In genomic region chr10:103504181-103504783, GRCh38 we compare ENCODE assay signal across 1 cellular context.
TF ChIP-seq lines count a peak whose summit lies in the region.

No MANE protein-coding gene starts in this region.

TF ChIP-seq in HepG2, 621 proteins besides CTCF, POLR2A, EP300 and RAD21 (continued from another document):
- TF ChIP-seq, protein P1, sequence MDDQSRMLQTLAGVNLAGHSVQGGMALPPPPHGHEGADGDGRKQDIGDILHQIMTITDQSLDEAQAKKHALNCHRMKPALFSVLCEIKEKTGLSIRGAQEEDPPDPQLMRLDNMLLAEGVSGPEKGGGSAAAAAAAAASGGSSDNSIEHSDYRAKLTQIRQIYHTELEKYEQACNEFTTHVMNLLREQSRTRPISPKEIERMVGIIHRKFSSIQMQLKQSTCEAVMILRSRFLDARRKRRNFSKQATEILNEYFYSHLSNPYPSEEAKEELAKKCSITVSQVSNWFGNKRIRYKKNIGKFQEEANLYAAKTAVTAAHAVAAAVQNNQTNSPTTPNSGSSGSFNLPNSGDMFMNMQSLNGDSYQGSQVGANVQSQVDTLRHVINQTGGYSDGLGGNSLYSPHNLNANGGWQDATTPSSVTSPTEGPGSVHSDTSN (CRISPR knock-in tag; IDR thresholded peaks at IDR 0.05; ENCODE audit: borderline replicate concordance): no peak
- TF ChIP-seq NCOA2 (CRISPR knock-in tag; IDR thresholded peaks at IDR 0.05): peak; percentile 64
- TF ChIP-seq ZNF614 (CRISPR knock-in tag; IDR thresholded peaks at IDR 0.05; ENCODE audit: borderline replicate concordance): peak; percentile 63; the same call in 1 of the 2 replicates
- TF ChIP-seq TARDBP (CRISPR knock-in tag; IDR thresholded peaks at IDR 0.05): peak; percentile 51; the same call in 1 of the 2 replicates
- peak; percentile 11; the same call in 1 of the 2 replicates for TF ChIP-seq NR2F6 (IDR thresholded peaks at IDR 0.05)
- peak; percentile 70 for TF ChIP-seq NR2F6 (CRISPR knock-in tag; IDR thresholded peaks at IDR 0.05)
- no peak for TF ChIP-seq ELK4 (CRISPR knock-in tag; IDR thresholded peaks at IDR 0.05; ENCODE audit: borderline replicate concordance)
- TF ChIP-seq SKIL (CRISPR knock-in tag; IDR thresholded peaks at IDR 0.05; ENCODE audit: borderline replicate concordance): peak; percentile 59
- peak; percentile 88 for TF ChIP-seq FOXO1 (CRISPR knock-in tag; IDR thresholded peaks at IDR 0.05)
- TF ChIP-seq TBX3 (IDR thresholded peaks at IDR 0.05; ENCODE audit: borderline replicate concordance): peak; percentile 82; the same call in 1 of the 2 replicates
- TF ChIP-seq HHEX (CRISPR knock-in tag; IDR thresholded peaks at IDR 0.05): peak; percentile 58; the same call in 1 of the 2 replicates
- no peak for TF ChIP-seq NKX3-1 (CRISPR knock-in tag; IDR thresholded peaks at IDR 0.05)
- peak; percentile 73 for TF ChIP-seq ZNF331 (CRISPR knock-in tag; IDR thresholded peaks at IDR 0.05)
- 0 out of 2 replicates have a peak, but pooled peaks have one; percentile 62 for TF ChIP-seq ZNF800 (CRISPR knock-in tag; IDR thresholded peaks at IDR 0.05)
- 0 out of 2 replicates have a peak, but pooled peaks have one; percentile 42 for TF ChIP-seq ZNF431 (CRISPR knock-in tag; IDR thresholded peaks at IDR 0.05; ENCODE audit: borderline replicate concordance, low read depth)
- TF ChIP-seq, protein P2, sequence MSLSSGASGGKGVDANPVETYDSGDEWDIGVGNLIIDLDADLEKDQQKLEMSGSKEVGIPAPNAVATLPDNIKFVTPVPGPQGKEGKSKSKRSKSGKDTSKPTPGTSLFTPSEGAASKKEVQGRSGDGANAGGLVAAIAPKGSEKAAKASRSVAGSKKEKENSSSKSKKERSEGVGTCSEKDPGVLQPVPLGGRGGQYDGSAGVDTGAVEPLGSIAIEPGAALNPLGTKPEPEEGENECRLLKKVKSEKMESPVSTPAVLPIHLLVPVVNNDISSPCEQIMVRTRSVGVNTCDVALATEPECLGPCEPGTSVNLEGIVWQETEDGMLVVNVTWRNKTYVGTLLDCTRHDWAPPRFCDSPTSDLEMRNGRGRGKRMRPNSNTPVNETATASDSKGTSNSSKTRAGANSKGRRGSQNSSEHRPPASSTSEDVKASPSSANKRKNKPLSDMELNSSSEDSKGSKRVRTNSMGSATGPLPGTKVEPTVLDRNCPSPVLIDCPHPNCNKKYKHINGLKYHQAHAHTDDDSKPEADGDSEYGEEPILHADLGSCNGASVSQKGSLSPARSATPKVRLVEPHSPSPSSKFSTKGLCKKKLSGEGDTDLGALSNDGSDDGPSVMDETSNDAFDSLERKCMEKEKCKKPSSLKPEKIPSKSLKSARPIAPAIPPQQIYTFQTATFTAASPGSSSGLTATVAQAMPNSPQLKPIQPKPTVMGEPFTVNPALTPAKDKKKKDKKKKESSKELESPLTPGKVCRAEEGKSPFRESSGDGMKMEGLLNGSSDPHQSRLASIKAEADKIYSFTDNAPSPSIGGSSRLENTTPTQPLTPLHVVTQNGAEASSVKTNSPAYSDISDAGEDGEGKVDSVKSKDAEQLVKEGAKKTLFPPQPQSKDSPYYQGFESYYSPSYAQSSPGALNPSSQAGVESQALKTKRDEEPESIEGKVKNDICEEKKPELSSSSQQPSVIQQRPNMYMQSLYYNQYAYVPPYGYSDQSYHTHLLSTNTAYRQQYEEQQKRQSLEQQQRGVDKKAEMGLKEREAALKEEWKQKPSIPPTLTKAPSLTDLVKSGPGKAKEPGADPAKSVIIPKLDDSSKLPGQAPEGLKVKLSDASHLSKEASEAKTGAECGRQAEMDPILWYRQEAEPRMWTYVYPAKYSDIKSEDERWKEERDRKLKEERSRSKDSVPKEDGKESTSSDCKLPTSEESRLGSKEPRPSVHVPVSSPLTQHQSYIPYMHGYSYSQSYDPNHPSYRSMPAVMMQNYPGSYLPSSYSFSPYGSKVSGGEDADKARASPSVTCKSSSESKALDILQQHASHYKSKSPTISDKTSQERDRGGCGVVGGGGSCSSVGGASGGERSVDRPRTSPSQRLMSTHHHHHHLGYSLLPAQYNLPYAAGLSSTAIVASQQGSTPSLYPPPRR (CRISPR knock-in tag; IDR thresholded peaks at IDR 0.05; ENCODE audit: borderline replicate concordance): peak; percentile 50; the same call in 1 of the 2 replicates
- peak; percentile 94 for TF ChIP-seq FOSL1 (CRISPR knock-in tag; IDR thresholded peaks at IDR 0.05; ENCODE audit: borderline replicate concordance)
- TF ChIP-seq ARHGAP35 (CRISPR knock-in tag; IDR thresholded peaks at IDR 0.05; ENCODE audit: borderline replicate concordance): no peak
- no peak for TF ChIP-seq SRSF9 (IDR thresholded peaks at IDR 0.05; ENCODE audit: borderline replicate concordance, insufficient read depth, low read depth, low read length, poor library complexity, severe bottlenecking)
- TF ChIP-seq SMARCC2 (IDR thresholded peaks at IDR 0.05): 0 out of 2 replicates have a peak, but pooled peaks have one; percentile 49
- TF ChIP-seq NR2F1 (CRISPR knock-in tag; IDR thresholded peaks at IDR 0.05): 0 out of 4 replicates have a peak, but pooled peaks of 1 of the 2 experiments have one; percentile 19
- no peak for TF ChIP-seq NR3C1 (CRISPR knock-in tag; IDR thresholded peaks at IDR 0.05)
- no peak for TF ChIP-seq ZNF557 (CRISPR knock-in tag; IDR thresholded peaks at IDR 0.05)
- peak; percentile 85 for TF ChIP-seq ZNF3 (CRISPR knock-in tag; IDR thresholded peaks at IDR 0.05)
- 0 out of 2 replicates have a peak, but pooled peaks have one; percentile 15 for TF ChIP-seq ZFX (CRISPR knock-in tag; IDR thresholded peaks at IDR 0.05; ENCODE audit: low read depth)
